Comparison of ENCODE assay signal across 8 cellular contexts in the genomic region with DNA sequence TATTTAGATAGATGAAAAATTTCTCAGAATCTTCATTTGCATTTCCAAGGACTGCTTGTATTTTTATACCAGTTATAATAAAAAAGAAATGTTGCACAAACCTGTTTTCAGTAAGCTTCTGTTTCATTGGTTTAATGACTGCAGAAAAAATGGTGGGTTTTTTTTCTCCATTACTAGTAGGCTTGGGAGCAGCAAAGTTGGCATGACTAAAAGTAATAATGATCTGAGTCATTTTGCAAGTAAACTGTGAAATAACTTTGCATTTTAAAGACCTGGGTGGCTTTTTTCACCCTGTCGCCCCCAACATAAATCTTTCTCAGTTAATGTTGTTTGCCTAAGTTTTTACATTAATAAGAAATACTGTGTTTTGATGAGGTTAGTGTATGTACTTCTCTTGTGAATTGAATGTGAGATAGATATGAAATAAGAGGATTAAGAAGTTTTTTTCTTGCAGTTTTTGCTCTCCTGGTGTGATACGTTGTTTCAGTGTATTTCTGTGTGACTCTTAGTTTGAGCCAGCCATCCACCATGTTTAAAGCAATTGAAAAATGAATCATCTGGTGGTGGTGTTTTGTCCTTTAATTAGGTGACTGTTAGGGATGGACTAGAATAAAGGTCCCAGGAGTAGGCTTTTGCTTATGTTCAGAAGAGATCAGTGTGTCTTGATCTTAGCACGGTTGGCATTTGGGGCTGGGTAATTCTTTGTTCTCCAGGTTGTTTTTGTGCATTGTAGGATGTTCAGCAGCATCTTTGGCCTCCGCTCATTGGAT. TPM values are rescaled to one million over a fixed set of nuclear protein-coding genes. Genes with fewer than 3 reads are reported as not detected.
DNase-seq lines count a peak whose midpoint lies in the region; ATAC-seq, FAIRE-seq and TF ChIP-seq lines count a peak whose summit lies in the region.

No MANE protein-coding gene starts in this region.

- peak; percentile 20 for DNase-seq in activated naive CD4-positive, alpha-beta T cell treated with anti-CD3 and anti-CD28 coated beads for 36 hours
- no peak for DNase-seq in activated naive CD4-positive, alpha-beta T cell treated with Interleukin-2 at 50 U/mL for 16 hours
- peak; percentile 63 for DNase-seq in IMR-90
- no peak for DNase-seq in chondrocyte (ENCODE audit: low spot score)
- no peak for DNase-seq in naive thymus-derived CD4-positive, alpha-beta T cell
- DNase-seq in SIG-M5 treated with dmso at 0.1 percent for 504 hours (lab: John Stamatoyannopoulos, UW; ENCODE audit: unreplicated experiment) = no peak
- DNase-seq in omental fat pad (ENCODE audit: low spot score) = no peak
- DNase-seq in GM12891 (ENCODE audit: insufficient read length, low spot score) = no peak

- H2AK9ac ChIP-seq in IMR-90 (replicated peaks; ENCODE audit: low read depth, low read length, poor library complexity) = no peak overlapping the region

- peak overlapping the region; percentile 54 for H3K27ac Mint-ChIP-seq in activated naive CD4-positive, alpha-beta T cell treated with anti-CD3 and anti-CD28 coated beads for 36 hours
- H3K27ac Mint-ChIP-seq in chondrocyte (ENCODE audit: unreplicated experiment) = peak overlapping the region; percentile 95
- peak overlapping the region in 5 of 9 donors; percentile 7 to 57 (median 34) for H3K27ac Mint-ChIP-seq in naive thymus-derived CD4-positive, alpha-beta T cell

- no peak overlapping the region; a peak in 1 of 4 replicates for H4K8ac ChIP-seq in IMR-90 (ENCODE audit: low read depth in 2 of 2, low read length in 2 of 2)

- no peak for ATAC-seq in IMR-90 (ENCODE audit: low read depth)
- no peak for ATAC-seq in naive thymus-derived CD4-positive, alpha-beta T cell
- ATAC-seq in omental fat pad (ENCODE audit: low FRiP score) = no peak

- TSS peak; percentile 27 for BruUV-seq in IMR-90 (replicated peaks; lab: Mats Ljungman, UMichigan)

- CTCF ChIA-PET in activated naive CD4-positive, alpha-beta T cell treated with anti-CD3 and anti-CD28 coated beads for 36 hours (lab: Charles Lee) = interaction anchor here (0.9 to 1.1 kb wide), 2 partner anchors 9 to 17 kb away, joined by 3 to 7 read pairs; no protein-coding TSS in a partner anchor
- CTCF ChIA-PET in IMR-90 (lab: Yijun Ruan, JAX) = no interaction called here
- CTCF ChIA-PET in naive thymus-derived CD4-positive, alpha-beta T cell (lab: Charles Lee) = interaction anchor here (0.7 to 1.7 kb wide), 2 partner anchors 36 to 124 kb away, joined by 3 to 4 read pairs; no protein-coding TSS in a partner anchor

- H2BK120ac ChIP-seq in IMR-90 (ENCODE audit: low read depth, low read length) = no peak overlapping the region; the same call in 1 of the 2 replicates

- TF ChIP-seq POLR2A in IMR-90 (IDR thresholded peaks at IDR 0.05; ENCODE audit: low read depth, low read length) = no peak
- TF ChIP-seq POLR2A in GM12891 (IDR thresholded peaks at IDR 0.05; ENCODE audit: low read depth, low read length) = no peak

- H3K27me3 ChIP-seq in IMR-90 (ENCODE audit: control insufficient read depth, insufficient read depth, low read length) = no peaks in the 10 kb centered on the region
- peaks cover 0 to 3% of the 10 kb centered on the region in 2 donors for H3K27me3 ChIP-seq in naive thymus-derived CD4-positive, alpha-beta T cell (ENCODE audit: control insufficient read depth in 2 of 2, insufficient read depth in 2 of 2, low read length in 2 of 2)

- TF ChIP-seq RAD21 in IMR-90 (IDR thresholded peaks at IDR 0.05; ENCODE audit: low read length) = no peak

- H3K4me1 Mint-ChIP-seq in activated naive CD4-positive, alpha-beta T cell treated with anti-CD3 and anti-CD28 coated beads for 36 hours (ENCODE audit: low read depth) = peaks cover 37% of the 10 kb centered on the region
- peaks cover 35% of the 10 kb centered on the region for H3K4me1 Mint-ChIP-seq in chondrocyte (ENCODE audit: low read depth)
- H3K4me1 Mint-ChIP-seq in naive thymus-derived CD4-positive, alpha-beta T cell = peaks cover 12 to 45% (median 37%) of the 10 kb centered on the region in 7 donors

- H2BK20ac ChIP-seq in IMR-90 (ENCODE audit: low read depth, low read length) = no peak overlapping the region

- H3K9me3 ChIP-seq in IMR-90 (ENCODE audit: control insufficient read depth, insufficient read depth, low read length) = no peaks in the 10 kb centered on the region
- no peaks in the 10 kb centered on the region for H3K9me3 ChIP-seq in naive thymus-derived CD4-positive, alpha-beta T cell (ENCODE audit: control insufficient read depth in 2 of 3, low read length in 3 of 3)

- H3K9ac ChIP-seq in IMR-90 (ENCODE audit: low read depth, low read length) = peak overlapping the region; percentile 97

- peaks cover 10 to 45% of the 10 kb centered on the region in 2 experiments for H3K79me1 ChIP-seq in IMR-90 (ENCODE audit: low read depth in 1 of 2, low read length in 2 of 2)

- H3K27me3 Mint-ChIP-seq in activated naive CD4-positive, alpha-beta T cell treated with anti-CD3 and anti-CD28 coated beads for 36 hours (ENCODE audit: low read depth) = peaks cover 50% of the 10 kb centered on the region
- H3K27me3 Mint-ChIP-seq in chondrocyte (ENCODE audit: low read depth) = no peaks in the 10 kb centered on the region
- H3K27me3 Mint-ChIP-seq in naive thymus-derived CD4-positive, alpha-beta T cell = peaks cover 25 to 64% (median 33%) of the 10 kb centered on the region in 5 donors

- peak overlapping the region; percentile 60; the same call in 1 of the 2 replicates for H3K27ac ChIP-seq in IMR-90 (ENCODE audit: insufficient read depth, low read length)
- no peak overlapping the region for H3K27ac ChIP-seq in naive thymus-derived CD4-positive, alpha-beta T cell (ENCODE audit: low read depth, low read length)

- dilution Hi-C loops in IMR-90 (cut with HindIII; ENCODE audit: low sequenced_read_pairs, unreplicated experiment) = no loop called here

- H3K4me2 ChIP-seq in IMR-90 (ENCODE audit: low read depth, low read length) = peak overlapping the region; percentile 94

- no peak overlapping the region for H2AFZ ChIP-seq in IMR-90 (replicated peaks; ENCODE audit: low read length, poor library complexity)

- H4K91ac ChIP-seq in IMR-90 (ENCODE audit: insufficient read depth, low read depth, low read length) = peak overlapping the region; percentile 6; the same call in 1 of the 2 replicates

- no CpG with 5 or more reads among the region's 4 CpGs for WGBS in IMR-90 (ENCODE audit: extremely low coverage in 2 of 2, insufficient read length in 1 of 2), 2 experiments

- FAIRE-seq in GM12891 (lab: Jason Lieb, UNC) = no peak

- H3K9me1 ChIP-seq in IMR-90 (ENCODE audit: insufficient read depth, low read length) = peaks cover 6% of the 10 kb centered on the region; the same call in 1 of the 2 replicates

- in situ Hi-C loops in IMR-90 (cut with MboI; ENCODE audit: low sequenced_read_pairs) = loop anchor here (5.0 kb wide), 1 partner anchor 256 kb away; no protein-coding TSS in a partner anchor

- H2BK15ac ChIP-seq in IMR-90 (ENCODE audit: low read depth, low read length) = peak overlapping the region; percentile 1; the same call in 1 of the 3 replicates

- H4K20me1 ChIP-seq in IMR-90 (ENCODE audit: insufficient read depth, low read length) = peaks cover 31% of the 10 kb centered on the region; the same call in 1 of the 2 replicates

- no peak for TF ChIP-seq CTCF in IMR-90 (conservative IDR thresholded peaks at IDR 0.05; ENCODE audit: low read depth, low read length)
- TF ChIP-seq CTCF in chondrocyte (IDR thresholded peaks at IDR 0.05) = no peak
- TF ChIP-seq CTCF in omental fat pad (IDR thresholded peaks at IDR 0.05) = no peak

- peak overlapping the region; percentile 74 for H3K4me3 Mint-ChIP-seq in activated naive CD4-positive, alpha-beta T cell treated with anti-CD3 and anti-CD28 coated beads for 36 hours
- peak overlapping the region; percentile 91 for H3K4me3 Mint-ChIP-seq in chondrocyte (ENCODE audit: unreplicated experiment)
- peak overlapping the region in 9 of 10 donors; percentile 75 to 94 (median 83) for H3K4me3 Mint-ChIP-seq in naive thymus-derived CD4-positive, alpha-beta T cell

- H3K56ac ChIP-seq in IMR-90 (ENCODE audit: extremely low read depth, insufficient read depth, low read length) = peak overlapping the region; percentile 82; the same call in 1 of the 2 replicates

- peaks cover 8% of the 10 kb centered on the region for H3K4me1 ChIP-seq in IMR-90 (ENCODE audit: control insufficient read depth, insufficient read depth, low read length)
- peaks cover 0 to 6% of the 10 kb centered on the region in 2 donors for H3K4me1 ChIP-seq in naive thymus-derived CD4-positive, alpha-beta T cell (ENCODE audit: control insufficient read depth in 2 of 2, insufficient read depth in 2 of 2, low read length in 2 of 2)

- H3K14ac ChIP-seq in IMR-90 (replicated peaks; ENCODE audit: low read depth, low read length) = peak overlapping the region; percentile 83

- H3K36me3 Mint-ChIP-seq in activated naive CD4-positive, alpha-beta T cell treated with anti-CD3 and anti-CD28 coated beads for 36 hours (ENCODE audit: low read depth) = peaks cover 3% of the 10 kb centered on the region
- no peaks in the 10 kb centered on the region for H3K36me3 Mint-ChIP-seq in chondrocyte (ENCODE audit: low read depth)
- no peaks in the 10 kb centered on the region for H3K36me3 Mint-ChIP-seq in naive thymus-derived CD4-positive, alpha-beta T cell

- no peaks in the 10 kb centered on the region for H3K36me3 ChIP-seq in IMR-90 (ENCODE audit: control insufficient read depth, insufficient read depth, low read length)
- no peaks in the 10 kb centered on the region for H3K36me3 ChIP-seq in naive thymus-derived CD4-positive, alpha-beta T cell (ENCODE audit: control insufficient read depth in 2 of 3, insufficient read depth in 3 of 3, low read length in 3 of 3)

- peak overlapping the region; percentile 100 for H3K23ac ChIP-seq in IMR-90 (ENCODE audit: low read depth, low read length)

- POLR2A ChIA-PET in IMR-90 (lab: Charles Lee; ENCODE audit: unreplicated experiment) = no interaction called here
- POLR2A ChIA-PET in naive thymus-derived CD4-positive, alpha-beta T cell (lab: Charles Lee) = interaction anchor here (0.9 kb wide), 1 partner anchor 29 kb away, joined by 4 read pairs; no protein-coding TSS in a partner anchor

- no peak overlapping the region for H2AK5ac ChIP-seq in IMR-90 (ENCODE audit: low read depth, low read length)

- peak overlapping the region; percentile 45; the same call in 1 of the 2 replicates for H3K4ac ChIP-seq in IMR-90 (ENCODE audit: low read depth, low read length)

- peak overlapping the region; percentile 98 for H3K4me3 ChIP-seq in IMR-90 (ENCODE audit: insufficient read depth, low read depth, low read length)
- no peak overlapping the region for H3K4me3 ChIP-seq in naive thymus-derived CD4-positive, alpha-beta T cell (ENCODE audit: low read length)

- peak overlapping the region; percentile 80 for H2BK5ac ChIP-seq in IMR-90 (ENCODE audit: low read depth, low read length, poor library complexity, severe bottlenecking)

- H3K9me3 Mint-ChIP-seq in activated naive CD4-positive, alpha-beta T cell treated with anti-CD3 and anti-CD28 coated beads for 36 hours = no peaks in the 10 kb centered on the region
- no peaks in the 10 kb centered on the region for H3K9me3 Mint-ChIP-seq in chondrocyte (ENCODE audit: low read depth)
- H3K9me3 Mint-ChIP-seq in naive thymus-derived CD4-positive, alpha-beta T cell = peaks cover 0 to 2% (median 0%) of the 10 kb centered on the region in 11 donors

- intact Hi-C loops in activated naive CD4-positive, alpha-beta T cell treated with anti-CD3 and anti-CD28 coated beads for 36 hours (cut with micrococcal nuclease) = loop anchor here (1.0 to 10.0 kb wide), 9 partner anchors 15 to 518 kb away; no protein-coding TSS in a partner anchor
- intact Hi-C loops in IMR-90 (cut with micrococcal nuclease) = loop anchor here (1.0 to 5.0 kb wide), 4 partner anchors 11 to 256 kb away; no protein-coding TSS in a partner anchor
- intact Hi-C loops in naive thymus-derived CD4-positive, alpha-beta T cell (cut with micrococcal nuclease) = loop anchor here (5.0 to 10.0 kb wide), 2 partner anchors 39 to 222 kb away; no protein-coding TSS in a partner anchor

- H3K18ac ChIP-seq in IMR-90 (ENCODE audit: low read depth, low read length) = peak overlapping the region; percentile 6

- H4K5ac ChIP-seq in IMR-90 (ENCODE audit: low read depth, low read length) = no peak overlapping the region; the same call in 1 of the 2 replicates

RNA-seq across cellular contexts. Expression of a gene that starts 1.8 kb away (rescaled TPM):
- total RNA-seq in activated naive CD4-positive, alpha-beta T cell treated with anti-CD3 and anti-CD28 coated beads for 36 hours = 1 to 10 TPM; 2.3 to 2.4 TPM
- total RNA-seq in IMR-90 (2012; rRNA removed) (26.5 and 44.2 TPM in 2 replicates), chondrocyte (26.1 to 29.1 TPM (median 27.4 TPM) in 3 replicates), omental fat pad (100 to 1,000 TPM in 2 of 4 donors, 10 to 100 TPM in 2; 62.2 to 149 (median 92.6) TPM)
- polyA plus RNA-seq in IMR-90 (2012; rRNA removed) = 17.2 and 21.1 TPM in 2 replicates
- 5.6 and 5.7 TPM in 2 replicates for polyA plus RNA-seq in IMR-90 (2012; cell fraction: cytosol; rRNA removed)
- polyA plus RNA-seq in IMR-90 (2012; cell fraction: nucleus; rRNA removed; ENCODE audit: low replicate concordance) = 2.7 and 9.7 TPM in 2 replicates
- total RNA-seq in naive thymus-derived CD4-positive, alpha-beta T cell = 1 to 10 TPM in 4 of 5 experiments, under 1 TPM in 1; 0.60 to 3.4 (median 2.4) TPM
- polyA plus RNA-seq in naive thymus-derived CD4-positive, alpha-beta T cell = 1 to 10 TPM; 6.7 to 9.7 TPM
- polyA plus RNA-seq in GM12891 (2012; ENCODE audit: low read depth, missing spikeins) = not detected

Comparison
In these comparisons a context has a peak if more than half of its experiments do, and no peak if none do; other contexts are left out.
1. DNase-seq: peak in activated naive CD4-positive, alpha-beta T cell treated with anti-CD3 and anti-CD28 coated beads for 36 hours (single experiment) and IMR-90 (single experiment); none in activated naive CD4-positive, alpha-beta T cell treated with Interleukin-2 at 50 U/mL for 16 hours (single experiment), chondrocyte (single experiment), naive thymus-derived CD4-positive, alpha-beta T cell (0 of 9), SIG-M5 treated with dmso at 0.1 percent for 504 hours (single experiment), omental fat pad (single experiment) and GM12891 (single experiment).
2. H3K27ac Mint-ChIP-seq: peak in every context shown above with its lines; median percentile 95 in chondrocyte; 54 in activated naive CD4-positive, alpha-beta T cell treated with anti-CD3 and anti-CD28 coated beads for 36 hours; 34 in naive thymus-derived CD4-positive, alpha-beta T cell.
3. Peak in every context shown above with its lines, with median percentiles within 50 percentile points of each other: H3K4me3 Mint-ChIP-seq.